ENCODE assay signal across 1 cellular context in genomic region chr11:67530282-67530592, GRCh38.
TF ChIP-seq lines count a peak whose summit lies in the region.

No MANE protein-coding gene starts in this region.

TF ChIP-seq in SK-N-SH, 30 proteins besides CTCF, POLR2A, EP300 and RAD21 (continued from another document):
- no peak for TF ChIP-seq MAX (IDR thresholded peaks at IDR 0.05; ENCODE audit: low read depth)
- TF ChIP-seq CHD2 (IDR thresholded peaks at IDR 0.05; ENCODE audit: low read length, partially characterized antibody), result no peak
- TF ChIP-seq REST (IDR thresholded peaks at IDR 0.05; ENCODE audit: low read depth, low read length), result no peak
- TF ChIP-seq FOXJ3 (CRISPR knock-in tag; IDR thresholded peaks at IDR 0.05), result no peak
- TF ChIP-seq MEF2A (IDR thresholded peaks at IDR 0.05; ENCODE audit: borderline replicate concordance, low read depth), result no peak
- no peak for TF ChIP-seq RFX5 (IDR thresholded peaks at IDR 0.05; ENCODE audit: low read length)
- TF ChIP-seq TAF1 (IDR thresholded peaks at IDR 0.05; ENCODE audit: borderline replicate concordance, low read depth, low read length), result no peak
- no peak for TF ChIP-seq GATA2 (CRISPR knock-in tag; IDR thresholded peaks at IDR 0.05)
- TF ChIP-seq MXI1 (IDR thresholded peaks at IDR 0.05; ENCODE audit: low read depth, low read length), result no peak
- TF ChIP-seq SIN3A (IDR thresholded peaks at IDR 0.05; ENCODE audit: borderline replicate concordance, low read depth, low read length), result no peak
- TF ChIP-seq NFIC (IDR thresholded peaks at IDR 0.05; ENCODE audit: borderline replicate concordance), result no peak
- TF ChIP-seq POLR2AphosphoS5 (IDR thresholded peaks at IDR 0.05; ENCODE audit: low read depth, low read length), result no peak
